ENCODE assay signal across 15 cellular contexts in genomic region chr7:124701955-124702354, GRCh38.
DNase-seq lines count a peak whose midpoint lies in the region; ATAC-seq and TF ChIP-seq lines count a peak whose summit lies in the region.
"Had no signal": no experiment of that assay in that cellular context is flagged by ENCODE, and none has a peak within 500 bp of the region (broad histone marks: within the 10 kb centered on the region; RNA-seq: fewer than 3 reads in every experiment).

No MANE protein-coding gene starts in this region.

- H3K27ac ChIP-seq in dorsolateral prefrontal cortex (peak overlapping the region in 58 of 59 donors; percentile 31 to 94 (median 82)), osteoblast (ENCODE audit: low read depth, low read length) (no peak overlapping the region)
- H3K27ac ChIP-seq: WERI-Rb-1 had no signal

- intact Hi-C loops in dorsolateral prefrontal cortex (cut with DNase I), result no loop called here

- no peaks in the 10 kb centered on the region; the same call in 1 of the 2 replicates for H3K4me1 ChIP-seq in HAP-1
- no peaks in the 10 kb centered on the region for H3K4me1 ChIP-seq in osteoblast (ENCODE audit: insufficient read depth, low read length)

- H3K9me3 ChIP-seq in HAP-1, result no peaks in the 10 kb centered on the region
- H3K9me3 ChIP-seq in osteoblast (ENCODE audit: low read depth, low read length), result no peaks in the 10 kb centered on the region

- TF ChIP-seq CTCF in dorsolateral prefrontal cortex (IDR thresholded peaks at IDR 0.05 in 54 of 56, conservative IDR thresholded peaks at IDR 0.05 in 2 of 56; ENCODE audit: low read depth in 1 of 56, partially characterized antibody in 56 of 56) (peak in 5 of 56 donors; percentile 9 to 29 (median 19)), osteoblast (IDR thresholded peaks at IDR 0.05; ENCODE audit: extremely low read depth, low read depth, low read length) (no peak), WTC11 (IDR thresholded peaks at IDR 0.05) (no peak)

- H3K27me3 ChIP-seq in HAP-1 (ENCODE audit: low read depth) (no peaks in the 10 kb centered on the region), dorsolateral prefrontal cortex (no peaks in the 10 kb centered on the region), osteoblast (ENCODE audit: insufficient read depth, low read length) (no peaks in the 10 kb centered on the region)
- H3K27me3 ChIP-seq: ascending aorta had no signal

- in situ Hi-C loops in HAP-1 (cut with MboI; ENCODE audit: low sequenced_read_pairs), result no loop called here

- H3K4me3 Mint-ChIP-seq in activated T-cell treated with anti-CD3 and anti-CD28 coated beads, Interleukin-2, amount 50 U/mL, for 24 hours, result no peak overlapping the region
- H3K4me3 Mint-ChIP-seq in WTC11, result no peak overlapping the region
- H3K4me3 Mint-ChIP-seq: activated CD8-positive, alpha-beta T cell treated with anti-CD3 and anti-CD28 coated beads, Interleukin-2, amount 10 ng/mL, durations not matched to agents 7 days and 5 days; B cell had no signal

- H3K4me1 Mint-ChIP-seq in activated T-cell treated with anti-CD3 and anti-CD28 coated beads, Interleukin-2, amount 50 U/mL, for 24 hours (ENCODE audit: low read depth), result no peaks in the 10 kb centered on the region
- H3K4me1 Mint-ChIP-seq in WTC11, result peaks cover 7% of the 10 kb centered on the region
- H3K4me1 Mint-ChIP-seq: B cell had no signal

- no peak for ATAC-seq in WTC11
- no peak for ATAC-seq in HG02798 (IDR thresholded peaks at IDR 0.05; ENCODE audit: poor library complexity, unreplicated experiment)
- ATAC-seq: activated CD8-positive, alpha-beta T cell treated with anti-CD3 and anti-CD28 coated beads, Interleukin-2, amount 10 ng/mL, durations not matched to agents 7 days and 5 days had no signal

- no peak overlapping the region for H3K4me3 ChIP-seq in HAP-1
- peak overlapping the region in 2 of 59 donors; percentile 9 to 17 for H3K4me3 ChIP-seq in dorsolateral prefrontal cortex
- no peak overlapping the region for H3K4me3 ChIP-seq in osteoblast (ENCODE audit: insufficient read depth, low read length)
- H3K4me3 ChIP-seq: ascending aorta had no signal

- H3K9me3 Mint-ChIP-seq in activated T-cell treated with anti-CD3 and anti-CD28 coated beads, Interleukin-2, amount 50 U/mL, for 24 hours, result peaks cover 14% of the 10 kb centered on the region
- H3K9me3 Mint-ChIP-seq in WTC11, result peaks cover 12% of the 10 kb centered on the region

- no peaks in the 10 kb centered on the region for H3K79me2 ChIP-seq in osteoblast (ENCODE audit: insufficient read depth, low read length)

- H3K4me2 ChIP-seq in osteoblast (ENCODE audit: insufficient read depth, low read length), result no peak overlapping the region

- no peak overlapping the region for H2AFZ ChIP-seq in osteoblast (ENCODE audit: low read length)

- POLR2A ChIA-PET in WTC11 (lab: Charles Lee), result no interaction called here

- H3K27ac Mint-ChIP-seq in activated T-cell treated with anti-CD3 and anti-CD28 coated beads, Interleukin-2, amount 50 U/mL, for 24 hours, result no peak overlapping the region
- H3K27ac Mint-ChIP-seq in WTC11, result no peak overlapping the region
- H3K27ac Mint-ChIP-seq: activated CD8-positive, alpha-beta T cell treated with anti-CD3 and anti-CD28 coated beads, Interleukin-2, amount 10 ng/mL, durations not matched to agents 7 days and 5 days; B cell had no signal

- DNase-seq in HAP-1 (ENCODE audit: low spot score in 2 of 2) (peak; percentile 19 to 38), NCI-H446 (lab: John Stamatoyannopoulos, UW) (peak; percentile 14 to 79), dorsolateral prefrontal cortex (peak in 2 of 10 donors; percentile 29 to 40), midbrain (lab: John Stamatoyannopoulos, UW) (peak; percentile 69), osteoblast (ENCODE audit: insufficient read length, low spot score, missing footprints) (no peak), WTC11 (ENCODE audit: low spot score) (no peak)
- no peak for DNase-seq in activated T-cell treated with anti-CD3 and anti-CD28 coated beads, Interleukin-2, amount 50 U/mL, for 24 hours
- DNase-seq: activated CD8-positive, alpha-beta T cell treated with anti-CD3 and anti-CD28 coated beads, Interleukin-2, amount 10 ng/mL, durations not matched to agents 7 days and 5 days; activated gamma-delta T cell; small intestine; stimulated activated naive CD4-positive, alpha-beta T cell treated with Interleukin-2 at 50 U/mL for 16 hours; WERI-Rb-1 had no signal

- H3K36me3 Mint-ChIP-seq in activated T-cell treated with anti-CD3 and anti-CD28 coated beads, Interleukin-2, amount 50 U/mL, for 24 hours (ENCODE audit: low read depth), result no peaks in the 10 kb centered on the region
- no peaks in the 10 kb centered on the region for H3K36me3 Mint-ChIP-seq in WTC11

- H3K27me3 Mint-ChIP-seq in activated T-cell treated with anti-CD3 and anti-CD28 coated beads, Interleukin-2, amount 50 U/mL, for 24 hours, result no peaks in the 10 kb centered on the region
- H3K27me3 Mint-ChIP-seq in WTC11 (ENCODE audit: low read depth), result no peaks in the 10 kb centered on the region
- H3K27me3 Mint-ChIP-seq: B cell had no signal

- H3K36me3 ChIP-seq in HAP-1 (replicated peaks), result no peaks in the 10 kb centered on the region
- H3K36me3 ChIP-seq in osteoblast (ENCODE audit: insufficient read depth, low read length), result no peaks in the 10 kb centered on the region
- H3K36me3 ChIP-seq: ascending aorta, WERI-Rb-1 had no signal

- no peaks in the 10 kb centered on the region for H4K20me1 ChIP-seq in osteoblast (ENCODE audit: insufficient read depth, low read length)

- CTCF ChIA-PET in WTC11 (lab: Charles Lee), result interaction anchor here (0.7 kb wide), 1 partner anchor 64 kb away, joined by 3 read pairs; the partner anchor contains the start of gene GPR37

TF ChIP-seq in WTC11, 78 proteins besides CTCF, POLR2A, EP300 and RAD21:
- TF ChIP-seq OVOL2 (CRISPR knock-in tag; IDR thresholded peaks at IDR 0.05; ENCODE audit: borderline replicate concordance) (no peak), E2F5 (CRISPR knock-in tag; IDR thresholded peaks at IDR 0.05) (no peak), EMX1 (CRISPR knock-in tag; IDR thresholded peaks at IDR 0.05) (no peak), GABPB1 (CRISPR knock-in tag; IDR thresholded peaks at IDR 0.05) (no peak), ZNF263 (CRISPR knock-in tag; IDR thresholded peaks at IDR 0.05; ENCODE audit: low read depth) (no peak), IRF2 (CRISPR knock-in tag; IDR thresholded peaks at IDR 0.05; ENCODE audit: borderline replicate concordance, low read depth) (no peak), ZNF121 (CRISPR knock-in tag; IDR thresholded peaks at IDR 0.05) (no peak), FOXP4 (CRISPR knock-in tag; IDR thresholded peaks at IDR 0.05) (no peak), GRHL2 (CRISPR knock-in tag; IDR thresholded peaks at IDR 0.05; ENCODE audit: insufficient replicate concordance, severe bottlenecking) (no peak), TCF7 (CRISPR knock-in tag; IDR thresholded peaks at IDR 0.05; ENCODE audit: low read depth) (no peak), PREB (CRISPR knock-in tag; IDR thresholded peaks at IDR 0.05; ENCODE audit: borderline replicate concordance) (no peak), RORB (CRISPR knock-in tag; IDR thresholded peaks at IDR 0.05) (no peak), MLX (CRISPR knock-in tag; IDR thresholded peaks at IDR 0.05) (no peak), MXD4 (CRISPR knock-in tag; IDR thresholded peaks at IDR 0.05; ENCODE audit: borderline replicate concordance) (no peak)

Comparison
In these comparisons a context has a peak if more than half of its experiments do, and no peak if none do; other contexts are left out.
1. DNase-seq: peak in HAP-1 (2 of 2), NCI-H446 (2 of 2) and midbrain (single experiment); none in activated T-cell treated with anti-CD3 and anti-CD28 coated beads, Interleukin-2, amount 50 U/mL, for 24 hours (single experiment), osteoblast (single experiment) and WTC11 (single experiment).